8 cellular contexts compared by ENCODE assay signal in the genomic region with DNA sequence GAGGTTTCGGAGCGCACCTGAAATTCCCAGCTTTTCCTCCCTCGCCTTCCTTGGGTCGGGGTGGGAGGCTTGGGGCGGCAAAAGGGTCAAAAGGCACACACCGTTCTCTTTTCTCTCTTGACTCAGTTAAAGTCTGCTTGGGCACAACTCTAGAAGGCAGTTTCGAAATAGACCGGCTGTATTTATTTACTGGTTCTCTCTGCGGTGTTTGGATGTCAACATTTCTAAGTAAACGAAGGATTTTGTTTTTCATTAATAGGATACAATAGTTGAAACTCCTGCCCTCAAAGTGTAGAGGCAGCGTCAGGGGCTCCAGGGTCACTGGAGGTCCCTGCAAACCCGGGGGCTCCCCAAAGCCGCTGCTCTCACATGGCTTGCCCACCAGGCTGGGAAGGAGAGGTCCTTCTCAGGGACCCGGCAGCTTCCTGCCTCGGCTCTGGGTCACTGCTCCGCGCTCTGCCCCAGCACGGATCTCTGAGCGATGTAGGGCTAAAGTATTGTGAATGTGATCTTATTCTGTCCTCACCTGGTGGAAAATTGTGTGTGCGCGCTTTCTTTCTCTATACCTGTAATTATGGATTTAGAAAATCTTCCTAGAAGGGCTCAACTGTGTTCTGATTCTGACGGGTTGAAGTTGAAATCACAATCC. TPM values are rescaled to one million over a fixed set of nuclear protein-coding genes. Genes with fewer than 3 reads are reported as not detected.
DNase-seq lines count a peak whose midpoint lies in the region; ATAC-seq, FAIRE-seq and TF ChIP-seq lines count a peak whose summit lies in the region.

No MANE protein-coding gene starts in this region.

- no peaks in the 10 kb centered on the region for H3K36me3 Mint-ChIP-seq in activated CD4-positive, alpha-beta T cell treated with anti-CD3 and anti-CD28 coated beads for 36 hours (ENCODE audit: low read depth)

- H3K27me3 ChIP-seq in kidney epithelial cell (ENCODE audit: control insufficient read depth, insufficient read depth, low read length), result no peaks in the 10 kb centered on the region

- intact Hi-C loops in activated CD4-positive, alpha-beta T cell treated with anti-CD3 and anti-CD28 coated beads for 36 hours (cut with DNase I, micrococcal nuclease), result loop anchor here in 1 of 2 experiments (2.0 kb wide), 2 partner anchors 155 to 207 kb away; partner anchors contain the start of gene MARF1

- H3K9me3 Mint-ChIP-seq in activated CD4-positive, alpha-beta T cell treated with anti-CD3 and anti-CD28 coated beads for 36 hours (ENCODE audit: low read depth), result no peaks in the 10 kb centered on the region

- no peaks in the 10 kb centered on the region for H3K36me3 ChIP-seq in kidney epithelial cell (ENCODE audit: control insufficient read depth, insufficient read depth, low read length)

- CTCF ChIA-PET in activated CD4-positive, alpha-beta T cell treated with anti-CD3 and anti-CD28 coated beads for 36 hours (lab: Charles Lee), result no interaction called here

- peak; percentile 5 for DNase-seq in activated CD4-positive, alpha-beta T cell treated with anti-CD3 and anti-CD28 coated beads for 36 hours
- no peak for DNase-seq in activated CD4-positive, alpha-beta T cell treated with anti-CD3 and anti-CD28 coated beads, Interleukin-2, amount 50 U/mL, for 48 hours
- DNase-seq in amniotic epithelial cell (ENCODE audit: low read depth), result peak; percentile 24
- no peak for DNase-seq in kidney epithelial cell (ENCODE audit: low read depth)
- peak; percentile 15 for DNase-seq in superior temporal gyrus (ENCODE audit: extremely low spot score)
- DNase-seq in NCI-H2081 (lab: John Stamatoyannopoulos, UW), result no peak
- no peak for DNase-seq in RCC 7860 (ENCODE audit: low spot score)
- DNase-seq in NCI-H524 treated with DMSO at 0.1 percent for 48 hours (lab: John Stamatoyannopoulos, UW), result no peak

- H3K4me1 Mint-ChIP-seq in activated CD4-positive, alpha-beta T cell treated with anti-CD3 and anti-CD28 coated beads for 36 hours, result peaks cover 12% of the 10 kb centered on the region

- peak overlapping the region; percentile 82 for H3K4me3 Mint-ChIP-seq in activated CD4-positive, alpha-beta T cell treated with anti-CD3 and anti-CD28 coated beads for 36 hours

- no peak for FAIRE-seq in RCC 7860 (lab: Jason Lieb, UNC)

- peaks cover 20% of the 10 kb centered on the region for H3K27me3 Mint-ChIP-seq in activated CD4-positive, alpha-beta T cell treated with anti-CD3 and anti-CD28 coated beads for 36 hours

- no peak for ATAC-seq in activated CD4-positive, alpha-beta T cell treated with anti-CD3 and anti-CD28 coated beads for 36 hours

- POLR2A ChIA-PET in activated CD4-positive, alpha-beta T cell treated with anti-CD3 and anti-CD28 coated beads for 36 hours (lab: Charles Lee), result no interaction called here

- no peak overlapping the region for H3K27ac Mint-ChIP-seq in activated CD4-positive, alpha-beta T cell treated with anti-CD3 and anti-CD28 coated beads for 36 hours

- TF ChIP-seq CTCF in kidney epithelial cell (IDR thresholded peaks at IDR 0.05; ENCODE audit: insufficient read depth, low read length, poor library complexity, severe bottlenecking), result no peak

- H3K4me3 ChIP-seq in kidney epithelial cell (ENCODE audit: low read depth, low read length), result peak overlapping the region; percentile 87

RNA-seq across cellular contexts. Expression of gene BMERB1, which starts 1.0 kb away (rescaled TPM):
- 10 to 100 TPM; 10.1 to 11.6 TPM for total RNA-seq in activated CD4-positive, alpha-beta T cell treated with anti-CD3 and anti-CD28 coated beads for 36 hours
- total RNA-seq in kidney epithelial cell, result 23.5 and 29.3 TPM in 2 replicates

RNA-seq across cellular contexts. Expression of gene MPV17L, which starts 39.8 kb away (rescaled TPM):
- total RNA-seq in activated CD4-positive, alpha-beta T cell treated with anti-CD3 and anti-CD28 coated beads for 36 hours, result not detected
- total RNA-seq in kidney epithelial cell, result 7.7 and 9.6 TPM in 2 replicates

RNA-seq across cellular contexts. Expression of gene NPIPA5, which starts 57.2 kb away (rescaled TPM):
- total RNA-seq in activated CD4-positive, alpha-beta T cell treated with anti-CD3 and anti-CD28 coated beads for 36 hours, result under 1 TPM; 0.34 to 0.46 TPM
- 8.3 and 9.7 TPM in 2 replicates for total RNA-seq in kidney epithelial cell

Comparison
In these comparisons a context has a peak if more than half of its experiments do, and no peak if none do; other contexts are left out.
1. DNase-seq: peak in activated CD4-positive, alpha-beta T cell treated with anti-CD3 and anti-CD28 coated beads for 36 hours (single experiment), amniotic epithelial cell (single experiment) and superior temporal gyrus (single experiment); none in activated CD4-positive, alpha-beta T cell treated with anti-CD3 and anti-CD28 coated beads, Interleukin-2, amount 50 U/mL, for 48 hours (0 of 2), kidney epithelial cell (single experiment), NCI-H2081 (0 of 2), RCC 7860 (single experiment) and NCI-H524 treated with DMSO at 0.1 percent for 48 hours (single experiment).